In the genomic region with DNA sequence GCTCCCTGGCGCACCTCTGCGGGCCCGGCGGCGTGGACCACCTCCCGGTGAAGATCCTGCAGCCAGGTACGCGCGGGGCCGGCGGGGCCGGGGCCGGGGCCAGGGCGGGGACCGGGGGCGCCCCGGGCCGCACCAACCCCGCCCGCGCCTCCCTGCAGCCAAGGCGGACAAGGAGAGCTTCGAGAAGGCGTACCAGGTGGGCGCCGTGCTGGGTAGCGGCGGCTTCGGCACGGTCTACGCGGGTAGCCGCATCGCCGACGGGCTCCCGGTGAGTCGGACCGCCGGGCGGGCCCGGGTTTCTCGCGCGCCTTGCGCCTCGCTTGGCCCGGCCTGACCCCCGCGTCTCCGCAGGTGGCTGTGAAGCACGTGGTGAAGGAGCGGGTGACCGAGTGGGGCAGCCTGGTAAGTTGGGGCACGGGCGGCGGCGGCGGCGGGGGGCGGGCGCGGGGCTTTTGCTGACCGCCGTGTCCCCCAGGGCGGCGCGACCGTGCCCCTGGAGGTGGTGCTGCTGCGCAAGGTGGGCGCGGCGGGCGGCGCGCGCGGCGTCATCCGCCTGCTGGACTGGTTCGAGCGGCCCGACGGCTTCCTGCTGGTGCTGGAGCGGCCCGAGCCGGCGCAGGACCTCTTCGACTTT, we compare ENCODE assay signal across 9 cellular contexts. TPM values are rescaled to one million over a fixed set of nuclear protein-coding genes. Genes with fewer than 3 reads are reported as not detected.
DNase-seq lines count a peak whose midpoint lies in the region; ATAC-seq and TF ChIP-seq lines count a peak whose summit lies in the region.
"Had no signal": no experiment of that assay in that cellular context is flagged by ENCODE, and none has a peak within 500 bp of the region (broad histone marks: within the 10 kb centered on the region; RNA-seq: fewer than 3 reads in every experiment).

No MANE protein-coding gene starts in this region.

- WGBS in HUES64 = 2% methylated on average over 89 of the region's 89 CpGs

- H3K27ac ChIP-seq in HUES64 (ENCODE audit: low read depth, low read length) (peak overlapping the region; percentile 62; the same call in 1 of the 2 replicates), parathyroid adenoma (peak overlapping the region; percentile 61)

- H3K9me3 Mint-ChIP-seq in Calu3 (ENCODE audit: low read depth, unreplicated experiment) = no peaks in the 10 kb centered on the region
- H3K9me3 Mint-ChIP-seq in activated T-helper 1 cell treated with anti-CD3 and anti-CD28 coated beads, Interleukin-12 subunit alpha, Interleukin-12 subunit beta, Interleukin-2, Interleukin-4 antibody, amounts not matched to agents 30 ng/mL and 10 ng/mL and 1 ng/mL, durations not matched to agents 14 hours and 24 hours and 36 hours = no peaks in the 10 kb centered on the region

- TF ChIP-seq CTCF in Calu3 (IDR thresholded peaks at IDR 0.05; ENCODE audit: unreplicated experiment) (no peak), parathyroid adenoma (IDR thresholded peaks at IDR 0.05) (no peak)

- H3K4me1 Mint-ChIP-seq in Calu3 (ENCODE audit: low read depth, unreplicated experiment) = peaks cover 36% of the 10 kb centered on the region
- H3K4me1 Mint-ChIP-seq in activated T-helper 1 cell treated with anti-CD3 and anti-CD28 coated beads, Interleukin-12 subunit alpha, Interleukin-12 subunit beta, Interleukin-2, Interleukin-4 antibody, amounts not matched to agents 30 ng/mL and 10 ng/mL and 1 ng/mL, durations not matched to agents 14 hours and 24 hours and 36 hours (ENCODE audit: low read depth) = peaks cover 26% of the 10 kb centered on the region

- peaks cover 21% of the 10 kb centered on the region for H3K36me3 ChIP-seq in HUES64 (ENCODE audit: insufficient read depth, low read length)
- H3K36me3 ChIP-seq in parathyroid adenoma (ENCODE audit: control insufficient read depth, insufficient read depth, low read length) = no peaks in the 10 kb centered on the region

- H3K4me3 Mint-ChIP-seq in Calu3 (ENCODE audit: low read depth, unreplicated experiment) = peak overlapping the region; percentile 93
- H3K4me3 Mint-ChIP-seq in activated T-helper 1 cell treated with anti-CD3 and anti-CD28 coated beads, Interleukin-12 subunit alpha, Interleukin-12 subunit beta, Interleukin-2, Interleukin-4 antibody, amounts not matched to agents 30 ng/mL and 10 ng/mL and 1 ng/mL, durations not matched to agents 14 hours and 24 hours and 36 hours = peak overlapping the region; percentile 90

- no peaks in the 10 kb centered on the region for H3K27me3 Mint-ChIP-seq in Calu3 (ENCODE audit: unreplicated experiment)
- no peaks in the 10 kb centered on the region for H3K27me3 Mint-ChIP-seq in activated T-helper 1 cell treated with anti-CD3 and anti-CD28 coated beads, Interleukin-12 subunit alpha, Interleukin-12 subunit beta, Interleukin-2, Interleukin-4 antibody, amounts not matched to agents 30 ng/mL and 10 ng/mL and 1 ng/mL, durations not matched to agents 14 hours and 24 hours and 36 hours (ENCODE audit: insufficient read depth)

- H3K27ac Mint-ChIP-seq in Calu3 (ENCODE audit: unreplicated experiment) = peak overlapping the region; percentile 90
- H3K27ac Mint-ChIP-seq in activated T-helper 1 cell treated with anti-CD3 and anti-CD28 coated beads, Interleukin-12 subunit alpha, Interleukin-12 subunit beta, Interleukin-2, Interleukin-4 antibody, amounts not matched to agents 30 ng/mL and 10 ng/mL and 1 ng/mL, durations not matched to agents 14 hours and 24 hours and 36 hours = peak overlapping the region; percentile 95

- CTCF ChIA-PET in Calu3 (lab: Charles Lee) = interaction anchor here (0.6 to 1.5 kb wide), 3 partner anchors 13 to 69 kb away, joined by 3 to 4 read pairs (median 3); no protein-coding TSS in a partner anchor

- BruUV-seq in Calu3 (replicated peaks; lab: Mats Ljungman, UMichigan) = TSS peak; percentile 7

- DNase-seq in Calu3 (peak; percentile 50), Right ventricle myocardium inferior (ENCODE audit: missing footprints) (peak; percentile 81), NCI-H1436 (lab: John Stamatoyannopoulos, UW) (no peak), NCI-H1436 treated with DMSO at 0.1 percent for 48 hours (lab: John Stamatoyannopoulos, UW) (no peak), MV-4-11 (lab: John Stamatoyannopoulos, UW) (no peak)
- peak; percentile 38 for DNase-seq in activated T-helper 1 cell treated with anti-CD3 and anti-CD28 coated beads, Interleukin-12 subunit alpha, Interleukin-12 subunit beta, Interleukin-2, Interleukin-4 antibody, amounts not matched to agents 30 ng/mL and 10 ng/mL and 1 ng/mL, durations not matched to agents 14 hours and 24 hours and 36 hours (ENCODE audit: low spot score)

- peak overlapping the region; percentile 80 for H3K4me2 ChIP-seq in parathyroid adenoma (ENCODE audit: low read length)

- no peak for ATAC-seq in Right ventricle myocardium inferior

- H3K27me3 ChIP-seq in HUES64 (ENCODE audit: insufficient read depth, low read length) (peaks cover 7% of the 10 kb centered on the region; the same call in 1 of the 2 replicates), parathyroid adenoma (ENCODE audit: control insufficient read depth, insufficient read depth, low read length) (no peaks in the 10 kb centered on the region)

- H3K9me3 ChIP-seq in HUES64 (ENCODE audit: insufficient read depth, low read depth, low read length) = no peaks in the 10 kb centered on the region
- no peaks in the 10 kb centered on the region for H3K9me3 ChIP-seq in parathyroid adenoma (ENCODE audit: control insufficient read depth, low read length)

- H3K9ac ChIP-seq in HUES64 (ENCODE audit: low read depth, low read length) (peak overlapping the region; percentile 88), parathyroid adenoma (no peak overlapping the region)

- intact Hi-C loops in Calu3 (cut with micrococcal nuclease; ENCODE audit: unreplicated experiment) (no loop called here), Right ventricle myocardium inferior (cut with DNase I) (loop anchor here (1.0 kb wide), 1 partner anchor 25 kb away; no protein-coding TSS in a partner anchor)
- intact Hi-C loops in activated T-helper 1 cell treated with anti-CD3 and anti-CD28 coated beads, Interleukin-12 subunit alpha, Interleukin-12 subunit beta, Interleukin-2, Interleukin-4 antibody, amounts not matched to agents 30 ng/mL and 10 ng/mL and 1 ng/mL, durations not matched to agents 14 hours and 24 hours and 36 hours (cut with micrococcal nuclease) = loop anchor here (1.0 to 10.0 kb wide), 3 partner anchors 25 to 574 kb away; a partner anchor contains a TSS

- no peak overlapping the region for H2AFZ ChIP-seq in parathyroid adenoma

- H3K4me1 ChIP-seq in HUES64 (ENCODE audit: insufficient read depth, low read length) (peaks cover 6% of the 10 kb centered on the region; the same call in 1 of the 2 replicates), parathyroid adenoma (no peaks in the 10 kb centered on the region)

- H3K4me3 ChIP-seq in HUES64 (ENCODE audit: low read length) (peak overlapping the region; percentile 88), parathyroid adenoma (ENCODE audit: low read depth, low read length) (peak overlapping the region; percentile 89)

- peaks cover 78% of the 10 kb centered on the region for H3K36me3 Mint-ChIP-seq in Calu3 (ENCODE audit: insufficient read depth, unreplicated experiment)
- H3K36me3 Mint-ChIP-seq in activated T-helper 1 cell treated with anti-CD3 and anti-CD28 coated beads, Interleukin-12 subunit alpha, Interleukin-12 subunit beta, Interleukin-2, Interleukin-4 antibody, amounts not matched to agents 30 ng/mL and 10 ng/mL and 1 ng/mL, durations not matched to agents 14 hours and 24 hours and 36 hours (ENCODE audit: low read depth) = peaks cover 29% of the 10 kb centered on the region

- H3K79me2 ChIP-seq in parathyroid adenoma = no peaks in the 10 kb centered on the region

RNA-seq across cellular contexts. Expression of a gene that starts 0.5 kb away (rescaled TPM):
- total RNA-seq in Calu3 (2022) (86.3 and 97.3 TPM in 2 replicates), Right ventricle myocardium inferior (56.9 TPM)
- 12.5 TPM for polyA plus RNA-seq in HUES64 (2013, experiment 1 of 2)
- polyA plus RNA-seq in HUES64 (2013, experiment 2 of 2) = 14.9 TPM
- 290 and 291 TPM in 2 replicates for total RNA-seq in activated T-helper 1 cell treated with anti-CD3 and anti-CD28 coated beads, Interleukin-12 subunit alpha, Interleukin-12 subunit beta, Interleukin-2, Interleukin-4 antibody, amounts not matched to agents 30 ng/mL and 10 ng/mL and 1 ng/mL, durations not matched to agents 14 hours and 24 hours and 36 hours

RNA-seq across cellular contexts. Expression of a gene that starts 42.6 kb away (rescaled TPM):
- total RNA-seq in Calu3 (2022) (57.8 and 64.6 TPM in 2 replicates), Right ventricle myocardium inferior (30.6 TPM)
- 26.5 TPM for polyA plus RNA-seq in HUES64 (2013, experiment 1 of 2)
- polyA plus RNA-seq in HUES64 (2013, experiment 2 of 2) = 22.8 TPM
- total RNA-seq in activated T-helper 1 cell treated with anti-CD3 and anti-CD28 coated beads, Interleukin-12 subunit alpha, Interleukin-12 subunit beta, Interleukin-2, Interleukin-4 antibody, amounts not matched to agents 30 ng/mL and 10 ng/mL and 1 ng/mL, durations not matched to agents 14 hours and 24 hours and 36 hours = 48.1 and 51.0 TPM in 2 replicates

RNA-seq across cellular contexts. Expression of a gene that starts 42.8 kb away (rescaled TPM):
- 25.4 and 27.0 TPM in 2 replicates for total RNA-seq in Calu3 (2022)
- 13.5 TPM for polyA plus RNA-seq in HUES64 (2013, experiment 1 of 2)
- polyA plus RNA-seq in HUES64 (2013, experiment 2 of 2) = 15.2 TPM
- 13.1 and 18.5 TPM in 2 replicates for total RNA-seq in activated T-helper 1 cell treated with anti-CD3 and anti-CD28 coated beads, Interleukin-12 subunit alpha, Interleukin-12 subunit beta, Interleukin-2, Interleukin-4 antibody, amounts not matched to agents 30 ng/mL and 10 ng/mL and 1 ng/mL, durations not matched to agents 14 hours and 24 hours and 36 hours
- 16.4 TPM for total RNA-seq in Right ventricle myocardium inferior

RNA-seq across cellular contexts. Expression of a gene that starts 51.5 kb away (rescaled TPM):
- total RNA-seq in Calu3 (2022) (not detected in 2 replicates), Right ventricle myocardium inferior (not detected)
- polyA plus RNA-seq in HUES64 (2013, experiment 1 of 2) = not detected
- polyA plus RNA-seq in HUES64 (2013, experiment 2 of 2) = 0.06 TPM
- 0.05 TPM in 1 of 2 replicates, not detected in the other for total RNA-seq in activated T-helper 1 cell treated with anti-CD3 and anti-CD28 coated beads, Interleukin-12 subunit alpha, Interleukin-12 subunit beta, Interleukin-2, Interleukin-4 antibody, amounts not matched to agents 30 ng/mL and 10 ng/mL and 1 ng/mL, durations not matched to agents 14 hours and 24 hours and 36 hours
- total RNA-seq: LHCN-M2 had no signal

Comparison
In these comparisons a context has a peak if more than half of its experiments do, and no peak if none do; other contexts are left out.
1. DNase-seq: peak in Calu3 (single experiment), activated T-helper 1 cell treated with anti-CD3 and anti-CD28 coated beads, Interleukin-12 subunit alpha, Interleukin-12 subunit beta, Interleukin-2, Interleukin-4 antibody, amounts not matched to agents 30 ng/mL and 10 ng/mL and 1 ng/mL, durations not matched to agents 14 hours and 24 hours and 36 hours (single experiment) and Right ventricle myocardium inferior (single experiment); none in NCI-H1436 (single experiment), NCI-H1436 treated with DMSO at 0.1 percent for 48 hours (single experiment) and MV-4-11 (single experiment).